In the genomic region with DNA sequence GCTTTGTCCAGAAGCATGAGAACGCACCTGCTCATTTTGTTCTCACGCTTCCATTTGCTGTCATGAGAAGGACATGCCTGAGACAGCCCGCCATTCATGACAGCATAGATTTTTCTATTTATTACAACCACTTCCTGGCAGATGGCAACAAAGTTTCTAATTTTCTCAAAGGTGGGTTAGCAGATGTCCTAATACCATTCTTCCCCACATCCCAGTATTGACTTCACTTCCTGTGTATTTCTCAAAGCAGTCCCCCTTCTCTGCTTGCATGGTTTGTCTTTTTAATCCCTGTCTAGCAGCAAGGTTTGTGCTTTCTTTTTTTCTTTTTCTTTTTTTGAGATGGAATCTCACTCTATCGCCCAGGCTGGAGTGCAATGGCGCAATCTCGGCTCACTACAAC, we compare ENCODE assay signal across 1 cellular context.
TF ChIP-seq lines count a peak whose summit lies in the region.

No MANE protein-coding gene starts in this region.

TF ChIP-seq in GM12878, 131 proteins besides CTCF, POLR2A, EP300 and RAD21 (continued from another document):
- no peak for TF ChIP-seq REST (IDR thresholded peaks at IDR 0.05; ENCODE audit: low read depth, low read length)
- TF ChIP-seq LARP7 (IDR thresholded peaks at IDR 0.05): no peak
- TF ChIP-seq, protein P1, sequence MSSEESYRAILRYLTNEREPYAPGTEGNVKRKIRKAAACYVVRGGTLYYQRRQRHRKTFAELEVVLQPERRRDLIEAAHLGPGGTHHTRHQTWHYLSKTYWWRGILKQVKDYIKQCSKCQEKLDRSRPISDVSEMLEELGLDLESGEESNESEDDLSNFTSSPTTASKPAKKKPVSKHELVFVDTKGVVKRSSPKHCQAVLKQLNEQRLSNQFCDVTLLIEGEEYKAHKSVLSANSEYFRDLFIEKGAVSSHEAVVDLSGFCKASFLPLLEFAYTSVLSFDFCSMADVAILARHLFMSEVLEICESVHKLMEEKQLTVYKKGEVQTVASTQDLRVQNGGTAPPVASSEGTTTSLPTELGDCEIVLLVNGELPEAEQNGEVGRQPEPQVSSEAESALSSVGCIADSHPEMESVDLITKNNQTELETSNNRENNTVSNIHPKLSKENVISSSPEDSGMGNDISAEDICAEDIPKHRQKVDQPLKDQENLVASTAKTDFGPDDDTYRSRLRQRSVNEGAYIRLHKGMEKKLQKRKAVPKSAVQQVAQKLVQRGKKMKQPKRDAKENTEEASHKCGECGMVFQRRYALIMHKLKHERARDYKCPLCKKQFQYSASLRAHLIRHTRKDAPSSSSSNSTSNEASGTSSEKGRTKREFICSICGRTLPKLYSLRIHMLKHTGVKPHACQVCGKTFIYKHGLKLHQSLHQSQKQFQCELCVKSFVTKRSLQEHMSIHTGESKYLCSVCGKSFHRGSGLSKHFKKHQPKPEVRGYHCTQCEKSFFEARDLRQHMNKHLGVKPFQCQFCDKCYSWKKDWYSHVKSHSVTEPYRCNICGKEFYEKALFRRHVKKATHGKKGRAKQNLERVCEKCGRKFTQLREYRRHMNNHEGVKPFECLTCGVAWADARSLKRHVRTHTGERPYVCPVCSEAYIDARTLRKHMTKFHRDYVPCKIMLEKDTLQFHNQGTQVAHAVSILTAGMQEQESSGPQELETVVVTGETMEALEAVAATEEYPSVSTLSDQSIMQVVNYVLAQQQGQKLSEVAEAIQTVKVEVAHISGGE (CRISPR knock-in tag; IDR thresholded peaks at IDR 0.05): peak; percentile 51
- no peak for TF ChIP-seq EED (IDR thresholded peaks at IDR 0.05; ENCODE audit: low read depth)
- peak; percentile 54; the same call in 1 of the 2 replicates for TF ChIP-seq GABPA (IDR thresholded peaks at IDR 0.05; ENCODE audit: low read depth)
TF ChIP-seq in GM12878: peak in this region for 2.
